Comparison of ENCODE assay signal across 12 cellular contexts in genomic region chr1:246961939-246962373, GRCh38. TPM values are rescaled to one million over a fixed set of nuclear protein-coding genes. Genes with fewer than 3 reads are reported as not detected.
A peak's percentile ranks its signal among the peaks of the same experiment; 100 is the strongest.
DNase-seq lines count a peak whose midpoint lies in the region; ATAC-seq lines count a peak whose summit lies in the region.
"Had no signal": no experiment of that assay in that cellular context is flagged by ENCODE, and none has a peak within 500 bp of the region (broad histone marks: within the 10 kb centered on the region; RNA-seq: fewer than 3 reads in every experiment).

No MANE protein-coding gene starts in this region.

- intact Hi-C loops in naive thymus-derived CD4-positive, alpha-beta T cell (cut with micrococcal nuclease) = no loop called here

- DNase-seq in Daoy (ENCODE audit: low read depth) = peak; percentile 19
- peak; percentile 12 for DNase-seq in HT1080 (ENCODE audit: low read depth)
- DNase-seq in central memory CD8-positive, alpha-beta T cell (ENCODE audit: low spot score in 2 of 2) = no peak
- DNase-seq in naive thymus-derived CD4-positive, alpha-beta T cell = peak in 1 of 9 donors; percentile 10
- DNase-seq in NCI-H1694 (lab: John Stamatoyannopoulos, UW) = no peak
- no peak for DNase-seq in stimulated activated CD4-positive, alpha-beta T cell treated with anti-CD3 and anti-CD28 coated beads, Interleukin-12 subunit alpha, Interleukin-12 subunit beta, amount 100 ng/mL, for 4 hours
- DNase-seq in activated CD4-positive, CD25-positive, alpha-beta regulatory T cell (lab: John Stamatoyannopoulos, UW) = no peak
- DNase-seq: NCI-H748 treated with DMSO at 0.1 percent for 48 hours had no signal

- no peaks in the 10 kb centered on the region for H3K36me3 Mint-ChIP-seq in central memory CD8-positive, alpha-beta T cell (ENCODE audit: insufficient read depth)
- H3K36me3 Mint-ChIP-seq in naive thymus-derived CD4-positive, alpha-beta T cell = peaks cover 0 to 10% (median 3%) of the 10 kb centered on the region in 5 donors

- no peaks in the 10 kb centered on the region for H3K4me1 ChIP-seq in naive thymus-derived CD4-positive, alpha-beta T cell (ENCODE audit: control insufficient read depth in 2 of 2, insufficient read depth in 2 of 2, low read length in 2 of 2)
- H3K4me1 ChIP-seq: pancreas had no signal

- H3K4me3 Mint-ChIP-seq in central memory CD8-positive, alpha-beta T cell = no peak overlapping the region
- no peak overlapping the region for H3K4me3 Mint-ChIP-seq in naive thymus-derived CD4-positive, alpha-beta T cell

- H3K9me3 ChIP-seq in naive thymus-derived CD4-positive, alpha-beta T cell (ENCODE audit: control insufficient read depth in 2 of 3, low read length in 3 of 3) = no peaks in the 10 kb centered on the region
- H3K9me3 ChIP-seq: pancreas had no signal

- H3K4me1 Mint-ChIP-seq in central memory CD8-positive, alpha-beta T cell = no peaks in the 10 kb centered on the region
- peaks cover 0 to 6% (median 0%) of the 10 kb centered on the region in 7 donors for H3K4me1 Mint-ChIP-seq in naive thymus-derived CD4-positive, alpha-beta T cell

- peak; percentile 14 for ATAC-seq in central memory CD8-positive, alpha-beta T cell (replicated peaks; ENCODE audit: extremely low read depth, poor library complexity, severe bottlenecking)
- peak; percentile 86 for ATAC-seq in naive thymus-derived CD4-positive, alpha-beta T cell
- no peak for ATAC-seq in GM21717 (IDR thresholded peaks at IDR 0.05; ENCODE audit: unreplicated experiment)
- ATAC-seq: HCT116 had no signal

- no peak overlapping the region for H3K4me3 ChIP-seq in naive thymus-derived CD4-positive, alpha-beta T cell (ENCODE audit: low read length)
- H3K4me3 ChIP-seq: BLaER1, pancreas had no signal

- POLR2A ChIA-PET in naive thymus-derived CD4-positive, alpha-beta T cell (lab: Charles Lee) = no interaction called here

- no peaks in the 10 kb centered on the region for H3K27me3 ChIP-seq in naive thymus-derived CD4-positive, alpha-beta T cell (ENCODE audit: control insufficient read depth in 2 of 2, insufficient read depth in 2 of 2, low read length in 2 of 2)
- H3K27me3 ChIP-seq: BLaER1, pancreas had no signal

- CTCF ChIA-PET in naive thymus-derived CD4-positive, alpha-beta T cell (lab: Charles Lee) = no interaction called here

- no peaks in the 10 kb centered on the region for H3K36me3 ChIP-seq in naive thymus-derived CD4-positive, alpha-beta T cell (ENCODE audit: control insufficient read depth in 2 of 3, insufficient read depth in 3 of 3, low read length in 3 of 3)
- H3K36me3 ChIP-seq: pancreas had no signal

- H3K27ac ChIP-seq in naive thymus-derived CD4-positive, alpha-beta T cell (ENCODE audit: low read depth, low read length) = no peak overlapping the region
- H3K27ac ChIP-seq: BLaER1 had no signal

- H3K27me3 Mint-ChIP-seq in central memory CD8-positive, alpha-beta T cell = no peaks in the 10 kb centered on the region
- peaks cover 0 to 5% (median 0%) of the 10 kb centered on the region in 5 donors for H3K27me3 Mint-ChIP-seq in naive thymus-derived CD4-positive, alpha-beta T cell

- no peak overlapping the region for H3K27ac Mint-ChIP-seq in central memory CD8-positive, alpha-beta T cell (ENCODE audit: low read depth)
- no peak overlapping the region for H3K27ac Mint-ChIP-seq in naive thymus-derived CD4-positive, alpha-beta T cell

- H3K9me3 Mint-ChIP-seq in central memory CD8-positive, alpha-beta T cell = peaks cover 8% of the 10 kb centered on the region
- peaks cover 0 to 19% (median 7%) of the 10 kb centered on the region in 11 donors for H3K9me3 Mint-ChIP-seq in naive thymus-derived CD4-positive, alpha-beta T cell

RNA-seq across cellular contexts. Expression of gene AHCTF1, which starts 30.2 kb away (rescaled TPM):
- 42.2 and 44.1 TPM in 2 replicates for total RNA-seq in Daoy (2014; rRNA removed; shearing (Covaris generic))
- total RNA-seq in HT1080 (2014; rRNA removed; shearing (Covaris generic)) = 28.4 and 30.1 TPM in 2 replicates
- 15.3 and 20.9 TPM in 2 replicates for polyA plus RNA-seq in HT1080 (2015; cell fraction: cytosol; rRNA removed)
- 62.2 and 63.6 TPM in 2 replicates for polyA plus RNA-seq in HT1080 (2015; cell fraction: nucleus; rRNA removed)
- total RNA-seq in naive thymus-derived CD4-positive, alpha-beta T cell = 10 to 100 TPM; 31.8 to 66.5 (median 57.3) TPM
- 10 to 100 TPM; 19.0 to 30.6 TPM for polyA plus RNA-seq in naive thymus-derived CD4-positive, alpha-beta T cell

RNA-seq across cellular contexts. Expression of gene ZNF695, which starts 45.9 kb away (rescaled TPM):
- total RNA-seq in Daoy (2014; rRNA removed; shearing (Covaris generic)) = 7.3 and 8.6 TPM in 2 replicates
- total RNA-seq in HT1080 (2014; rRNA removed; shearing (Covaris generic)) = 5.7 and 10.9 TPM in 2 replicates
- 1.9 and 2.4 TPM in 2 replicates for polyA plus RNA-seq in HT1080 (2015; cell fraction: cytosol; rRNA removed)
- 1.9 and 2.9 TPM in 2 replicates for polyA plus RNA-seq in HT1080 (2015; cell fraction: nucleus; rRNA removed)
- under 1 TPM in 1 of 5 experiments, not detected in 4; 0.17 TPM for total RNA-seq in naive thymus-derived CD4-positive, alpha-beta T cell
- not detected for polyA plus RNA-seq in naive thymus-derived CD4-positive, alpha-beta T cell
- polyA plus RNA-seq: pancreas had no signal

Comparison
In these comparisons a context has a peak if more than half of its experiments do, and no peak if none do; other contexts are left out.
1. DNase-seq: peak in Daoy (single experiment) and HT1080 (single experiment); none in central memory CD8-positive, alpha-beta T cell (0 of 2), NCI-H1694 (single experiment), stimulated activated CD4-positive, alpha-beta T cell treated with anti-CD3 and anti-CD28 coated beads, Interleukin-12 subunit alpha, Interleukin-12 subunit beta, amount 100 ng/mL, for 4 hours (single experiment) and activated CD4-positive, CD25-positive, alpha-beta regulatory T cell (0 of 4).